ENCODE assay signal across 13 cellular contexts in the genomic region with DNA sequence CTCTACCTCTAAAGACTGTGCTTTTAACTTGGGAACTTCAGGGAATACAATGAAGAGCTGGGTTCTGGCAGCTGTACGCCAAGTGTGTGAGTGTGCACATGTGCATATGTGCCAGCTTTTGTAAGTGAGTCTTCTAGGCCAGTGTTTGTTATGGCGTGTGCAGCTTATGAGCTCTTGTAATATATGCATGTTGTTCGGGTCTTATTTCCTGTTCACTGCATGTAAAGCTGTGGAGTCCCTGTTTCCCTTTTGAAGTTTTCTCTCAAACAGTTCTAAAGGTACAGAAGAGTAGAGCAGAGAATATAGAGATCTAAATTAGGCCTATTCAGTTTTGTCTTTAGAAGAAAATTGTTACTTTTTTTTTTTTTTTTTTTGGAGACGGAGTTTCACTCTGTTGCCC. TPM values are rescaled to one million over a fixed set of nuclear protein-coding genes. Genes with fewer than 3 reads are reported as not detected.
DNase-seq lines count a peak whose midpoint lies in the region; ATAC-seq and TF ChIP-seq lines count a peak whose summit lies in the region.
"Had no signal": no experiment of that assay in that cellular context is flagged by ENCODE, and none has a peak within 500 bp of the region (broad histone marks: within the 10 kb centered on the region; RNA-seq: fewer than 3 reads in every experiment).

No MANE protein-coding gene starts in this region.

- H3K4me1 ChIP-seq in DND-41 (ENCODE audit: insufficient read depth, low read length) (no peaks in the 10 kb centered on the region), mucosa of descending colon (ENCODE audit: low read depth) (no peaks in the 10 kb centered on the region), ascending aorta (no peaks in the 10 kb centered on the region)

- intact Hi-C loops in mucosa of descending colon (cut with DNase I, micrococcal nuclease), result loop anchor here in 1 of 2 donors (10.0 kb wide), 1 partner anchor 141 kb away; no protein-coding TSS in a partner anchor
- intact Hi-C loops in ascending aorta (cut with DNase I), result no loop called here

- DNase-seq in DND-41 (no peak), NCI-H2171 treated with DMSO at 0.1 percent for 48 hours (lab: John Stamatoyannopoulos, UW) (peak; percentile 84), mucosa of descending colon (no peak), OCI-M2 (lab: John Stamatoyannopoulos, UW; ENCODE audit: unreplicated experiment) (no peak), NCI-H526 treated with DMSO at 0.1 percent for 48 hours (lab: John Stamatoyannopoulos, UW) (no peak), ascending aorta (ENCODE audit: low spot score in 2 of 2) (no peak)
- DNase-seq: cortex of kidney; left lung; MG63; ovary; stimulated activated CD4-positive, alpha-beta T cell treated with anti-CD3 and anti-CD28 coated beads, Interleukin-2, amount 100 ng/mL, for 24 hours had no signal

- H3K27ac ChIP-seq in DND-41 (ENCODE audit: low read length) (no peak overlapping the region), ascending aorta (no peak overlapping the region)
- H3K27ac ChIP-seq: left lung, ovary had no signal

- ATAC-seq in DND-41 (ENCODE audit: insufficient read depth, low read depth), result peak; percentile 74
- ATAC-seq in GM21447 (IDR thresholded peaks at IDR 0.05; ENCODE audit: unreplicated experiment), result peak; percentile 43
- ATAC-seq in mucosa of descending colon, result peak; percentile 15
- no peak for ATAC-seq in HG03571 (IDR thresholded peaks at IDR 0.05; ENCODE audit: unreplicated experiment)
- ATAC-seq: left lung had no signal

- no peaks in the 10 kb centered on the region for H3K27me3 ChIP-seq in DND-41 (ENCODE audit: insufficient read depth, low read length, poor library complexity)
- H3K27me3 ChIP-seq in ascending aorta, result no peaks in the 10 kb centered on the region
- H3K27me3 ChIP-seq: left lung, MG63, ovary had no signal

- H3K79me2 ChIP-seq in DND-41 (ENCODE audit: insufficient read depth, low read length), result no peaks in the 10 kb centered on the region

- TF ChIP-seq CTCF in DND-41 (IDR thresholded peaks at IDR 0.05; ENCODE audit: borderline replicate concordance, extremely low read depth, low read length, poor library complexity, severe bottlenecking) (no peak), mucosa of descending colon (IDR thresholded peaks at IDR 0.05) (no peak), ascending aorta (IDR thresholded peaks at IDR 0.05) (no peak)

- H3K36me3 ChIP-seq in DND-41 (ENCODE audit: insufficient read depth, low read length) (peaks cover 16% of the 10 kb centered on the region; the same call in 1 of the 2 replicates), mucosa of descending colon (ENCODE audit: low read depth) (no peaks in the 10 kb centered on the region), ascending aorta (peaks cover 10 to 17% of the 10 kb centered on the region in 2 donors)
- H3K36me3 ChIP-seq: ovary had no signal

- H2AFZ ChIP-seq in DND-41 (ENCODE audit: low read depth, low read length), result no peak overlapping the region

- no peak overlapping the region for H3K9ac ChIP-seq in DND-41 (ENCODE audit: low read depth, low read length)

- H4K20me1 ChIP-seq in DND-41 (ENCODE audit: insufficient read depth, low read length), result no peaks in the 10 kb centered on the region

- no peak overlapping the region for H3K4me2 ChIP-seq in DND-41 (ENCODE audit: insufficient read depth, low read length)

- H3K4me3 ChIP-seq in DND-41 (ENCODE audit: low read depth in 1 of 2, low read length in 2 of 2) (no peak overlapping the region), mucosa of descending colon (no peak overlapping the region), ascending aorta (no peak overlapping the region)
- H3K4me3 ChIP-seq: left lung, MG63, ovary had no signal

- H3K9me3 ChIP-seq in DND-41 (ENCODE audit: insufficient read depth, low read length, severe bottlenecking), result no peaks in the 10 kb centered on the region
- H3K9me3 ChIP-seq in mucosa of descending colon, result no peaks in the 10 kb centered on the region
- no peaks in the 10 kb centered on the region for H3K9me3 ChIP-seq in ascending aorta
- H3K9me3 ChIP-seq: left lung, MG63, ovary had no signal

RNA-seq across cellular contexts. Expression of a gene that starts 30.6 kb away (rescaled TPM):
- total RNA-seq in mucosa of descending colon (10 to 100 TPM; 23.7 to 71.6 (median 24.7) TPM), ascending aorta (13.9 TPM)
